7 cellular contexts compared by ENCODE assay signal in genomic region chr5:61701877-61702602, GRCh38.
DNase-seq lines count a peak whose midpoint lies in the region; ATAC-seq and TF ChIP-seq lines count a peak whose summit lies in the region.

No MANE protein-coding gene starts in this region.

- WGBS in GM23248 (ENCODE audit: low coverage in 1 of 2, low lambda C conversion rate in 2 of 2, missing lambda C conversion rate in 2 of 2), 2 experiments = 0 to 2% methylated on average over 4 of the region's 4 CpGs
- 66% methylated on average over 4 of the region's 4 CpGs for WGBS in smooth muscle cell (ENCODE audit: low lambda C conversion rate)

- in situ Hi-C loops in GM23248 (cut with MboI) = no loop called here

- H3K4me1 ChIP-seq in GM23248 (ENCODE audit: insufficient read depth) = no peaks in the 10 kb centered on the region
- H3K4me1 ChIP-seq in smooth muscle cell (ENCODE audit: low read depth) = no peaks in the 10 kb centered on the region

- H2AFZ ChIP-seq in GM23248 = no peak overlapping the region
- H2AFZ ChIP-seq in smooth muscle cell (ENCODE audit: low read depth) = no peak overlapping the region

- no peak overlapping the region for H3K4me3 Mint-ChIP-seq in stimulated activated naive B cell treated with anti-CD40 and anti-IgM and Interleukin-4, amounts not matched to agents 10 μg/mL and 1 μg/mL and 100 μg/mL, for 72 hours
- H3K4me3 Mint-ChIP-seq in T-cell = no peak overlapping the region

- H3K9me2 ChIP-seq in GM23248 (ENCODE audit: insufficient read depth) = no peaks in the 10 kb centered on the region

- H3K27me3 ChIP-seq in GM23248 (replicated peaks; ENCODE audit: insufficient read depth) = peaks cover 26% of the 10 kb centered on the region; the same call in 1 of the 2 replicates
- H3K27me3 ChIP-seq in smooth muscle cell (ENCODE audit: low read depth) = no peaks in the 10 kb centered on the region

- H3K9ac ChIP-seq in GM23248 (no peak overlapping the region), smooth muscle cell (ENCODE audit: low read depth) (no peak overlapping the region)

- no peaks in the 10 kb centered on the region for H3K36me3 Mint-ChIP-seq in stimulated activated naive B cell treated with anti-CD40 and anti-IgM and Interleukin-4, amounts not matched to agents 10 μg/mL and 1 μg/mL and 100 μg/mL, for 72 hours
- H3K36me3 Mint-ChIP-seq in T-cell = no peaks in the 10 kb centered on the region

- H3K9me3 ChIP-seq in GM23248 (ENCODE audit: low read depth) (no peaks in the 10 kb centered on the region), smooth muscle cell (replicated peaks; ENCODE audit: low read depth) (no peaks in the 10 kb centered on the region)

- no peaks in the 10 kb centered on the region for H3K9me3 Mint-ChIP-seq in stimulated activated naive B cell treated with anti-CD40 and anti-IgM and Interleukin-4, amounts not matched to agents 10 μg/mL and 1 μg/mL and 100 μg/mL, for 72 hours
- H3K9me3 Mint-ChIP-seq in T-cell = no peaks in the 10 kb centered on the region

- POLR2A ChIA-PET in T-cell (lab: Charles Lee) = no interaction called here

- peaks cover 27 to 39% of the 10 kb centered on the region in 2 donors for H3K4me1 Mint-ChIP-seq in stimulated activated naive B cell treated with anti-CD40 and anti-IgM and Interleukin-4, amounts not matched to agents 10 μg/mL and 1 μg/mL and 100 μg/mL, for 72 hours
- no peaks in the 10 kb centered on the region for H3K4me1 Mint-ChIP-seq in T-cell

- no peak overlapping the region for H3K4me3 ChIP-seq in GM23248
- no peak overlapping the region for H3K4me3 ChIP-seq in smooth muscle cell

- no peaks in the 10 kb centered on the region for H3K27me3 Mint-ChIP-seq in stimulated activated naive B cell treated with anti-CD40 and anti-IgM and Interleukin-4, amounts not matched to agents 10 μg/mL and 1 μg/mL and 100 μg/mL, for 72 hours
- H3K27me3 Mint-ChIP-seq in T-cell = peaks cover 8 to 9% of the 10 kb centered on the region in 2 donors

- ATAC-seq in GM19025 (IDR thresholded peaks at IDR 0.05; ENCODE audit: low read depth, unreplicated experiment) (peak; percentile 47), HG03439 (IDR thresholded peaks at IDR 0.05; ENCODE audit: unreplicated experiment) (peak; percentile 66), T-cell (replicated peaks in 1 of 4) (no peak)
- peak; percentile 75 to 78 for ATAC-seq in stimulated activated naive B cell treated with anti-CD40 and anti-IgM and Interleukin-4, amounts not matched to agents 10 μg/mL and 1 μg/mL and 100 μg/mL, for 72 hours (replicated peaks)

- peak overlapping the region; percentile 15 for H3K27ac Mint-ChIP-seq in stimulated activated naive B cell treated with anti-CD40 and anti-IgM and Interleukin-4, amounts not matched to agents 10 μg/mL and 1 μg/mL and 100 μg/mL, for 72 hours
- no peak overlapping the region for H3K27ac Mint-ChIP-seq in T-cell

- no peak for TF ChIP-seq CTCF in smooth muscle cell (IDR thresholded peaks at IDR 0.05; ENCODE audit: borderline replicate concordance, insufficient read depth, poor library complexity, severe bottlenecking)

- H3K79me2 ChIP-seq in GM23248 (ENCODE audit: insufficient read depth) = no peaks in the 10 kb centered on the region
- no peaks in the 10 kb centered on the region for H3K79me2 ChIP-seq in smooth muscle cell (ENCODE audit: low read depth)

- H3K27ac ChIP-seq in GM23248 (no peak overlapping the region), smooth muscle cell (ENCODE audit: low read depth) (no peak overlapping the region)

- H4K20me1 ChIP-seq in GM23248 (ENCODE audit: insufficient read depth) = no peaks in the 10 kb centered on the region
- no peaks in the 10 kb centered on the region for H4K20me1 ChIP-seq in smooth muscle cell (ENCODE audit: low read depth)

- H3K36me3 ChIP-seq in GM23248 (ENCODE audit: low read depth) = no peaks in the 10 kb centered on the region
- H3K36me3 ChIP-seq in smooth muscle cell (ENCODE audit: low read depth) = no peaks in the 10 kb centered on the region

- CTCF ChIA-PET in T-cell (lab: Charles Lee) = no interaction called here

- DNase-seq in GM23248 (peak; percentile 12), NCI-H774 (lab: John Stamatoyannopoulos, UW) (no peak), T-cell (no peak), smooth muscle cell (lab: John Stamatoyannopoulos, UW; ENCODE audit: unreplicated experiment) (no peak)
- peak; percentile 48 for DNase-seq in stimulated activated naive B cell treated with anti-CD40 and anti-IgM and Interleukin-4, amounts not matched to agents 10 μg/mL and 1 μg/mL and 100 μg/mL, for 72 hours

- H3K4me2 ChIP-seq in GM23248 (ENCODE audit: unreplicated experiment) = no peak overlapping the region
- H3K4me2 ChIP-seq in smooth muscle cell = no peak overlapping the region

- H3F3A ChIP-seq in GM23248 (ENCODE audit: insufficient read depth) (no peaks in the 10 kb centered on the region), smooth muscle cell (ENCODE audit: low read depth) (no peaks in the 10 kb centered on the region)

Comparison
In these comparisons a context has a peak if more than half of its experiments do, and no peak if none do; other contexts are left out.
1. ATAC-seq: peak in GM19025 (single experiment), HG03439 (single experiment) and stimulated activated naive B cell treated with anti-CD40 and anti-IgM and Interleukin-4, amounts not matched to agents 10 μg/mL and 1 μg/mL and 100 μg/mL, for 72 hours (2 of 2); none in T-cell (0 of 4).
2. DNase-seq: peak in GM23248 (single experiment) and stimulated activated naive B cell treated with anti-CD40 and anti-IgM and Interleukin-4, amounts not matched to agents 10 μg/mL and 1 μg/mL and 100 μg/mL, for 72 hours (single experiment); none in NCI-H774 (single experiment), T-cell (0 of 34) and smooth muscle cell (single experiment).